Comparison of ENCODE assay signal across 12 cellular contexts in genomic region chr16:57373117-57373947, GRCh38. TPM values are rescaled to one million over a fixed set of nuclear protein-coding genes. Genes with fewer than 3 reads are reported as not detected.
A peak's percentile ranks its signal among the peaks of the same experiment; 100 is the strongest.
DNase-seq lines count a peak whose midpoint lies in the region; ATAC-seq and TF ChIP-seq lines count a peak whose summit lies in the region.
"Had no signal": no experiment of that assay in that cellular context is flagged by ENCODE, and none has a peak within 500 bp of the region (broad histone marks: within the 10 kb centered on the region; RNA-seq: fewer than 3 reads in every experiment).

No MANE protein-coding gene starts in this region.

- peaks cover 5% of the 10 kb centered on the region for H3K27me3 ChIP-seq in neuron (ENCODE audit: insufficient read depth, low read length)
- H3K27me3 ChIP-seq in vagina: no peaks in the 10 kb centered on the region
- H3K27me3 ChIP-seq: cardiac muscle cell had no signal

- peak overlapping the region; percentile 84 for H3K27ac ChIP-seq in vagina

- H3K9me3 ChIP-seq in neuron (ENCODE audit: low read length) (no peaks in the 10 kb centered on the region), vagina (no peaks in the 10 kb centered on the region)

- TF ChIP-seq CTCF in vagina (IDR thresholded peaks at IDR 0.05): no peak

- H2AFZ ChIP-seq in neuron (ENCODE audit: low read depth, low read length): no peak overlapping the region

- peak overlapping the region; percentile 57 for H3K4me3 ChIP-seq in neuron (ENCODE audit: low read length)
- H3K4me3 ChIP-seq in vagina: peak overlapping the region; percentile 52 to 69
- H3K4me3 ChIP-seq: cardiac muscle cell had no signal

- no peak for DNase-seq in Right ventricle myocardium inferior (ENCODE audit: missing footprints)
- no peak for DNase-seq in Right ventricle myocardium superior
- peak in 25 of 42 donors; percentile 18 to 79 (median 49) for DNase-seq in head of caudate nucleus
- DNase-seq in vagina (ENCODE audit: extremely low spot score in 2 of 2): no peak
- DNase-seq in C1 segment of cervical spinal cord (lab: John Stamatoyannopoulos, UW): no peak
- no peak for DNase-seq in activated T-cell treated with anti-CD3 and anti-CD28 coated beads for 4 hours
- DNase-seq: GDM1; NCI-H2107; stimulated activated naive CD4-positive, alpha-beta T cell treated with Interleukin-2 at 50 U/mL for 16 hours had no signal

- intact Hi-C loops in Right ventricle myocardium inferior (cut with DNase I): loop anchor here (2.0 to 5.0 kb wide), 2 partner anchors 34 to 71 kb away; no protein-coding TSS in a partner anchor
- intact Hi-C loops in Right ventricle myocardium superior (cut with DNase I): loop anchor here (5.0 kb wide), 1 partner anchor 71 kb away; no protein-coding TSS in a partner anchor
- intact Hi-C loops in head of caudate nucleus (cut with DNase I): loop anchor here (5.0 kb wide), 1 partner anchor 71 kb away; no protein-coding TSS in a partner anchor
- intact Hi-C loops in vagina (cut with DNase I): loop anchor here (5.0 kb wide), 1 partner anchor 71 kb away; no protein-coding TSS in a partner anchor

- no peaks in the 10 kb centered on the region for H3K36me3 ChIP-seq in neuron (ENCODE audit: insufficient read depth, low read length)
- no peaks in the 10 kb centered on the region for H3K36me3 ChIP-seq in vagina
- H3K36me3 ChIP-seq: cardiac muscle cell had no signal

- TF ChIP-seq POLR2A in vagina (IDR thresholded peaks at IDR 0.05): no peak

- ATAC-seq in Right ventricle myocardium inferior (peak; percentile 19), Right ventricle myocardium superior (ENCODE audit: poor library complexity) (no peak), HG03039 (IDR thresholded peaks at IDR 0.05; ENCODE audit: unreplicated experiment) (no peak)

- H3K4me1 ChIP-seq in neuron (ENCODE audit: insufficient read depth, low read length) (peaks cover 25% of the 10 kb centered on the region), vagina (peaks cover 41% of the 10 kb centered on the region)

RNA-seq across cellular contexts. Expression of gene CX3CL1, which starts 1.0 kb away (rescaled TPM):
- 15.2 TPM for total RNA-seq in Right ventricle myocardium inferior
- 11.6 TPM for total RNA-seq in Right ventricle myocardium superior
- total RNA-seq in vagina: 24.8 TPM

RNA-seq across cellular contexts. Expression of gene CCL22, which starts 14.7 kb away (rescaled TPM):
- not detected for total RNA-seq in Right ventricle myocardium inferior
- total RNA-seq in Right ventricle myocardium superior: not detected
- 0.49 TPM for total RNA-seq in vagina

RNA-seq across cellular contexts. Expression of gene CCL17, which starts 31.2 kb away (rescaled TPM):
- not detected for total RNA-seq in Right ventricle myocardium inferior
- total RNA-seq in Right ventricle myocardium superior: not detected
- total RNA-seq in vagina: not detected
- total RNA-seq: cardiac muscle cell had no signal

Comparison
In these comparisons a context has a peak if more than half of its experiments do, and no peak if none do; other contexts are left out.
1. DNase-seq: peak in head of caudate nucleus (25 of 42); none in Right ventricle myocardium inferior (single experiment), Right ventricle myocardium superior (single experiment), vagina (0 of 2), C1 segment of cervical spinal cord (0 of 14) and activated T-cell treated with anti-CD3 and anti-CD28 coated beads for 4 hours (single experiment).